ENCODE assay signal across 9 cellular contexts in genomic region chr1:66334311-66334710, GRCh38.
DNase-seq lines count a peak whose midpoint lies in the region; ATAC-seq, FAIRE-seq and TF ChIP-seq lines count a peak whose summit lies in the region.
"Had no signal": no experiment of that assay in that cellular context is flagged by ENCODE, and none has a peak within 500 bp of the region (broad histone marks: within the 10 kb centered on the region; RNA-seq: fewer than 3 reads in every experiment).

No MANE protein-coding gene starts in this region.

- H3K36me3 Mint-ChIP-seq in CD8-positive, alpha-beta T cell = peaks cover 45% of the 10 kb centered on the region

- H3K79me1 ChIP-seq in H1 (ENCODE audit: low read depth, low read length) = no peaks in the 10 kb centered on the region; the same call in 1 of the 2 replicates

- peak overlapping the region; percentile 98 for H3K27ac Mint-ChIP-seq in CD8-positive, alpha-beta T cell

- H3K4me3 Mint-ChIP-seq in CD8-positive, alpha-beta T cell = peak overlapping the region; percentile 99

- H3K23ac ChIP-seq in H1 (ENCODE audit: insufficient read length) = no peak overlapping the region

- H2AK5ac ChIP-seq in H1 (ENCODE audit: low read depth, low read length) = no peak overlapping the region

- no peak overlapping the region for H2BK15ac ChIP-seq in H1 (ENCODE audit: low read length)

- H2BK20ac ChIP-seq in H1 (ENCODE audit: low read length) = no peak overlapping the region

- POLR2A ChIA-PET in CD8-positive, alpha-beta T cell (lab: Charles Lee) = interaction anchor here (0.7 to 3.3 kb wide), 8 partner anchors 10 to 112 kb away, joined by 3 to 20 read pairs (median 4); no protein-coding TSS in a partner anchor
- POLR2A ChIA-PET in H1 (lab: Charles Lee; ENCODE audit: partially characterized antibody) = interaction anchor here (1.0 kb wide), 1 partner anchor 11 kb away, joined by 4 read pairs; no protein-coding TSS in a partner anchor

- H2BK120ac ChIP-seq in H1 (replicated peaks; ENCODE audit: low read depth, low read length) = no peak overlapping the region

- peak overlapping the region; percentile 67 for H3K4me2 ChIP-seq in Karpas-422 (ENCODE audit: low read depth, low read length, poor library complexity, severe bottlenecking)
- H3K4me2 ChIP-seq in H1 (ENCODE audit: insufficient read depth in 1 of 2, low read depth in 2 of 2, low read length in 2 of 2) = peak overlapping the region; percentile 69 to 88; a peak in 2 of 4 replicates

- no peak for TF ChIP-seq EP300 in H1 (IDR thresholded peaks at IDR 0.05; ENCODE audit: borderline replicate concordance in 1 of 2, low read depth in 2 of 2, low read length in 2 of 2)

- peaks cover 51% of the 10 kb centered on the region for H3K4me1 ChIP-seq in CD8-positive, alpha-beta T cell (ENCODE audit: insufficient read depth, low read length)
- H3K4me1 ChIP-seq in Karpas-422 (ENCODE audit: low read length) (peaks cover 62% of the 10 kb centered on the region), H1 (replicated peaks in 1 of 4; ENCODE audit: control insufficient read depth in 3 of 4, insufficient read depth in 4 of 4, low read length in 3 of 4) (peaks cover 2 to 25% (median 11%) of the 10 kb centered on the region in 4 experiments; a peak in 5 of 7 replicates), psoas muscle (peaks cover 45% of the 10 kb centered on the region)

- H3K23me2 ChIP-seq in H1 (ENCODE audit: low read depth, low read length) = peaks cover 3% of the 10 kb centered on the region; the same call in 1 of the 2 replicates

- no peak for TF ChIP-seq CTCF in CD8-positive, alpha-beta T cell (IDR thresholded peaks at IDR 0.05)
- TF ChIP-seq CTCF in H1 (IDR thresholded peaks at IDR 0.05; ENCODE audit: control extremely low read depth in 1 of 3, insufficient read depth in 1 of 3, low read depth in 1 of 3, low read length in 3 of 3) (no peak), psoas muscle (IDR thresholded peaks at IDR 0.05) (no peak)

- CTCF ChIA-PET in CD8-positive, alpha-beta T cell (lab: Charles Lee) = interaction anchor here (0.9 to 5.1 kb wide), 6 partner anchors 10 to 112 kb away, joined by 3 to 28 read pairs (median 5); no protein-coding TSS in a partner anchor
- CTCF ChIA-PET in H1 (lab: Charles Lee; ENCODE audit: partially characterized antibody) = interaction anchor here (0.5 to 1.8 kb wide), 2 partner anchors 26 to 619 kb away, joined by 4 to 7 read pairs; no protein-coding TSS in a partner anchor

- no peak overlapping the region for H2BK12ac ChIP-seq in H1 (ENCODE audit: low read depth, low read length)

- H4K5ac ChIP-seq in H1 (ENCODE audit: insufficient read length, low read depth, low read length) = no peak overlapping the region

- no peaks in the 10 kb centered on the region for H3K27me3 Mint-ChIP-seq in CD8-positive, alpha-beta T cell (ENCODE audit: low read depth)

- H2BK5ac ChIP-seq in H1 (ENCODE audit: low read depth, low read length) = no peak overlapping the region

- H3K9ac ChIP-seq in Karpas-422 (ENCODE audit: low read length) = peak overlapping the region; percentile 59
- no peak overlapping the region for H3K9ac ChIP-seq in H1 (replicated peaks in 1 of 4; ENCODE audit: extremely low read depth in 1 of 4, low read depth in 3 of 4, low read length in 3 of 4)

- peak overlapping the region; percentile 73 for H3K4me3 ChIP-seq in CD8-positive, alpha-beta T cell (ENCODE audit: low read depth, low read length)
- H3K4me3 ChIP-seq in Karpas-422 (ENCODE audit: low read length) (peak overlapping the region; percentile 62), H1 (ENCODE audit: extremely low read depth in 1 of 4, insufficient read depth in 2 of 4, low read depth in 3 of 4, low read length in 4 of 4) (peak overlapping the region in 1 of 4 experiments; percentile 56; a peak in 2 of 8 replicates), psoas muscle (peak overlapping the region; percentile 89)

- WGBS in H1 (ENCODE audit: extremely low coverage in 1 of 2, insufficient coverage in 1 of 2, insufficient read length in 1 of 2, insufficient replicate concordance in 2 of 2, low coverage in 1 of 2, low lambda C conversion rate in 2 of 2, missing lambda C conversion rate in 1 of 2), 2 experiments = 61% methylated on average over 2 of the region's 2 CpGs; no CpG with 5 or more reads in 1 of the 2 experiments
- 10 to 20% (median 17%) methylated on average over 2 of the region's 2 CpGs for WGBS in psoas muscle, 3 donors

- no peak for FAIRE-seq in H1 (lab: Jason Lieb, UNC)

- H3K27me3 ChIP-seq in CD8-positive, alpha-beta T cell (ENCODE audit: insufficient read depth, low read length) = no peaks in the 10 kb centered on the region
- H3K27me3 ChIP-seq in Karpas-422 (ENCODE audit: low read length) = no peaks in the 10 kb centered on the region
- no peaks in the 10 kb centered on the region; a peak in 1 of 7 replicates for H3K27me3 ChIP-seq in H1 (replicated peaks in 1 of 4; ENCODE audit: control insufficient read depth in 3 of 4, extremely low read depth in 1 of 4, insufficient read depth in 3 of 4, low read length in 3 of 4)
- no peaks in the 10 kb centered on the region for H3K27me3 ChIP-seq in psoas muscle (ENCODE audit: insufficient read depth in 3 of 3, low read length in 2 of 3)

- no peaks in the 10 kb centered on the region for H3K36me3 ChIP-seq in CD8-positive, alpha-beta T cell (ENCODE audit: insufficient read depth, low read length)
- no peaks in the 10 kb centered on the region for H3K36me3 ChIP-seq in Karpas-422 (ENCODE audit: insufficient read depth, low read length)
- no peaks in the 10 kb centered on the region for H3K36me3 ChIP-seq in H1 (ENCODE audit: control insufficient read depth in 2 of 4, insufficient read depth in 4 of 4, low read length in 3 of 4)
- H3K36me3 ChIP-seq in psoas muscle (ENCODE audit: insufficient read depth in 1 of 2, low read depth in 1 of 2) = no peaks in the 10 kb centered on the region

- ATAC-seq in CD8-positive, alpha-beta T cell = no peak
- ATAC-seq in psoas muscle (no peak), HG03159 (IDR thresholded peaks at IDR 0.05; ENCODE audit: unreplicated experiment) (no peak), HG03442 (IDR thresholded peaks at IDR 0.05; ENCODE audit: unreplicated experiment) (no peak)

- no peaks in the 10 kb centered on the region for H3K9me2 ChIP-seq in Karpas-422 (replicated peaks; ENCODE audit: insufficient read depth, low read length)

- TF ChIP-seq POLR2A in H1 (IDR thresholded peaks at IDR 0.05; ENCODE audit: control extremely low read depth in 1 of 2, low read depth in 2 of 2, low read length in 2 of 2) = no peak

- no peak for DNase-seq in CD8-positive, alpha-beta T cell
- DNase-seq in Karpas-422 (no peak), H1 (ENCODE audit: low read depth in 1 of 2, low spot score in 2 of 2) (no peak), psoas muscle (no peak), NCI-H187 treated with DMSO at 0.1 percent for 48 hours (lab: John Stamatoyannopoulos, UW) (no peak)
- no peak for DNase-seq in stimulated activated CD4-positive, alpha-beta T cell treated with anti-CD3 and anti-CD28 coated beads, Interleukin-15, amount 100 ng/mL, for 24 hours
- DNase-seq: effector CD4-positive, alpha-beta T cell had no signal

- no peaks in the 10 kb centered on the region for H3K9me3 ChIP-seq in CD8-positive, alpha-beta T cell (ENCODE audit: low read length)
- H3K9me3 ChIP-seq in Karpas-422 (ENCODE audit: low read length) = no peaks in the 10 kb centered on the region
- H3K9me3 ChIP-seq in H1 (ENCODE audit: insufficient read depth in 2 of 2, low read depth in 1 of 2, low read length in 1 of 2) = no peaks in the 10 kb centered on the region
- H3K9me3 ChIP-seq in psoas muscle = no peaks in the 10 kb centered on the region

- H2AFZ ChIP-seq in Karpas-422 (ENCODE audit: low read length) = no peak overlapping the region
- no peak overlapping the region for H2AFZ ChIP-seq in H1 (ENCODE audit: low read length)

- H3K4me1 Mint-ChIP-seq in CD8-positive, alpha-beta T cell (ENCODE audit: low read depth) = peaks cover 69% of the 10 kb centered on the region

- no peak overlapping the region for H3K14ac ChIP-seq in H1 (ENCODE audit: insufficient read length)

- no peak overlapping the region for H3K56ac ChIP-seq in H1 (replicated peaks; ENCODE audit: insufficient read length, low read depth, low read length)

- H4K91ac ChIP-seq in H1 (replicated peaks; ENCODE audit: insufficient read length, low read length) = no peak overlapping the region

- intact Hi-C loops in CD8-positive, alpha-beta T cell (cut with DNase I, micrococcal nuclease) = loop anchor here in 1 of 2 experiments (5.0 to 10.0 kb wide), 2 partner anchors 38 to 1350 kb away; partner anchors contain the start of gene GADD45A
- intact Hi-C loops in psoas muscle (cut with DNase I) = loop anchor here in 1 of 2 donors (5.0 kb wide), 1 partner anchor 113 kb away; no protein-coding TSS in a partner anchor

- H4K8ac ChIP-seq in H1 (ENCODE audit: extremely low read depth, insufficient read depth, low read length) = no peak overlapping the region

- no peaks in the 10 kb centered on the region for H4K20me1 ChIP-seq in Karpas-422 (ENCODE audit: insufficient read depth, low read depth, low read length)
- no peaks in the 10 kb centered on the region for H4K20me1 ChIP-seq in H1 (replicated peaks in 1 of 2; ENCODE audit: control insufficient read depth in 1 of 2, insufficient read depth in 2 of 2, low read length in 2 of 2)

- H3K27ac ChIP-seq in CD8-positive, alpha-beta T cell (ENCODE audit: low read depth, low read length) = peak overlapping the region; percentile 86
- peak overlapping the region; percentile 60 for H3K27ac ChIP-seq in Karpas-422 (ENCODE audit: low read length)
- H3K27ac ChIP-seq in H1 (ENCODE audit: low read depth, low read length) = no peak overlapping the region
- peak overlapping the region; percentile 95 for H3K27ac ChIP-seq in psoas muscle

- no peak overlapping the region for H3K4ac ChIP-seq in H1 (replicated peaks; ENCODE audit: insufficient read length, low read depth, low read length)

- H3K79me2 ChIP-seq in Karpas-422 (ENCODE audit: low read length) (no peaks in the 10 kb centered on the region), H1 (ENCODE audit: control insufficient read depth in 1 of 2, insufficient read depth in 2 of 2, low read length in 2 of 2) (peaks cover 0 to 38% of the 10 kb centered on the region in 2 experiments; a peak in 3 of 4 replicates)

- no peaks in the 10 kb centered on the region for H3K9me3 Mint-ChIP-seq in CD8-positive, alpha-beta T cell

- TF ChIP-seq RAD21 in H1 (IDR thresholded peaks at IDR 0.05 in 1 of 2, conservative IDR thresholded peaks at IDR 0.05 in 1 of 2; ENCODE audit: low read depth in 2 of 2, low read length in 2 of 2) = no peak

- no peak overlapping the region for H3K18ac ChIP-seq in H1 (ENCODE audit: extremely low read depth, low read length)

TF ChIP-seq in H1, 55 proteins besides CTCF, POLR2A, EP300 and RAD21 (continues in another document):
- no peak for TF ChIP-seq SP2 (IDR thresholded peaks at IDR 0.05; ENCODE audit: low read length)
- no peak for TF ChIP-seq NANOG (IDR thresholded peaks at IDR 0.05; ENCODE audit: insufficient read depth, low read depth, low read length, poor library complexity, severe bottlenecking)
- TF ChIP-seq SP4 (IDR thresholded peaks at IDR 0.05; ENCODE audit: low read length) = no peak
- no peak for TF ChIP-seq CTBP2 (IDR thresholded peaks at IDR 0.05; ENCODE audit: borderline replicate concordance, insufficient read depth, insufficient read length, low read length)
- TF ChIP-seq SRF (IDR thresholded peaks at IDR 0.05; ENCODE audit: low read depth, low read length) = no peak
- no peak for TF ChIP-seq SIRT6 (IDR thresholded peaks at IDR 0.05; ENCODE audit: low read length)
- TF ChIP-seq RXRA (IDR thresholded peaks at IDR 0.05; ENCODE audit: insufficient read depth, low read depth, low read length) = no peak
